Comparison of ENCODE assay signal across 19 cellular contexts in the genomic region with DNA sequence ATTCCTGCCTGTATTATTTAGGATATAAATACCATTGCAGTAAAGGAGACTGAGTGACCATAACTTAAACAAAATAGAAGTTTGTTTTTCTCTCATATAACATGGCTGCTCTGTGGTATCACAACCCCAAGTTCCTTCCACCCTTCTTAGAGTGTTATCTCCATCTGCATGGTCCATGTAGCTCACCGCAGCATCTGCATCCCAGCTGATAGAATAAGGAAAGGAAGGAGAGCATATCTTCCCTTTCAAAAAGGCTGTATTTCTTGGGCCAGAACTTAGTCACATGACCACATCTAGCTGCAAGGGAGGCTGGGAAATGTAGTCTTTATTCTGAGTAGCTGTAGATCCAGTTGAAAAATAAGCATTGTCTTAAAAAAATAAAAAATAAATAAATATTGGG.
"Had no signal": no experiment of that assay in that cellular context is flagged by ENCODE, and none has a peak within 500 bp of the region (broad histone marks: within the 10 kb centered on the region; RNA-seq: fewer than 3 reads in every experiment).

No MANE protein-coding gene starts in this region.

- H3K27ac ChIP-seq: brain microvascular endothelial cell had no signal

- H3K9me3 ChIP-seq: gastroesophageal sphincter, thyroid gland had no signal

- H3K27me3 ChIP-seq: brain microvascular endothelial cell, gastroesophageal sphincter, heart left ventricle, thyroid gland had no signal

- H3K4me3 ChIP-seq: gastroesophageal sphincter, heart left ventricle, thyroid gland had no signal

- ATAC-seq: activated T-cell treated with anti-CD3 and anti-CD28 coated beads, Interleukin-2, amount 50 U/mL, for 72 hours had no signal

- H3K36me3 ChIP-seq: brain microvascular endothelial cell, gastroesophageal sphincter, heart left ventricle, thyroid gland had no signal

- DNase-seq: activated CD4-positive, alpha-beta T cell treated with anti-CD3 and anti-CD28 coated beads for 1 hour; activated CD4-positive, alpha-beta T cell treated with anti-CD3 and anti-CD28 coated beads, Interleukin-2, amount 50 U/mL, for 4 hours; activated effector memory CD4-positive, alpha-beta T cell treated with anti-CD3 and anti-CD28 coated beads, Interleukin-2, amount 50 U/mL, for 16 hours; activated naive CD4-positive, alpha-beta T cell treated with anti-CD3 and anti-CD28 coated beads, Interleukin-2, amount 50 U/mL, for 16 hours; activated T-cell treated with anti-CD3 and anti-CD28 coated beads, Interleukin-2, amount 50 U/mL, for 72 hours; aorta; brain microvascular endothelial cell; central memory CD4-positive, alpha-beta T cell; heart left ventricle; immature natural killer cell; left ventricle myocardium superior; occipital lobe; retina; stimulated activated CD4-positive, alpha-beta T cell treated with anti-CD3 and anti-CD28 coated beads, Interleukin-12 subunit alpha, Interleukin-12 subunit beta, amount 100 ng/mL, for 4 hours; stimulated activated CD4-positive, alpha-beta T cell treated with anti-CD3 and anti-CD28 coated beads, Interleukin-1b, Interleukin-23, amount 100 ng/mL, for 48 hours; stimulated activated naive CD4-positive, alpha-beta T cell treated with Interleukin-2 at 50 U/mL for 16 hours; T-helper 9 cell; thyroid gland had no signal
